ENCODE assay signal across 1 cellular context in the genomic region with DNA sequence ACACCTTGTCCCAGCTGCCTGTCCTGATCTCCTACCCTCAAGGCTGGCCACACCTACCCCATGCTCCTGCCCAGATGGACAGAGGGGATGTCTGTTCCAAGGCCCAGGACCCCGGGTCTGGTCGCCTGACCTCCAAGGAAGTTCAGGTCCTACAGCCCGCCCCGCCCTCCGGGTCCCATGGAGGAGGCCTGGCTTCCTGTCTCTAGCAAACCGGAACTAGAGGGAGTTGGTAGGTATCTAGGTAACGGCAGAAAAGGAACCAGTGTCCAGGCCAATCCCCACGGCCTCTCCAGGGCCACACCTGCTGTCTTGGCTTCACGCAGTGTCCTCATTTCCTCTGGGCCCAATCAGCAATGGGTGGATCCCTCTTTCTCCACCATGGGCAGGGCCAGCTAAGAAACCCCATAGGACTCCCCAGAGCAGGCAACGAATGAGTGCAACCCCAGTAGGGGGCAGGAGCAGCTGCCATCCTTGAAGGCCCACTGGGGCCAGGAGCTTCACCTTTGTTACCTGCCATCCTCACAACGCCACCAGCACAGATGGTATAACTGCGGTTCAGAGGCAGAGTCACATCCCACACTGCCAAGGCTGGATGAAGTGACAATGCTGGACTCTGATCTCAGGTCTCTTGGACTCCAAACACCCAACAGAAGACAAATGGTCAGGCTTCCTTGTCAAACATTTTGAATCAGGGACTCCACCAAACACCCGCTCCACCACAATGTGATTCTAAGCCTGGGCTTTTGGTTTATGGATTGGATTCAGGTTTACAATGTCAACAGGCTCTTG.
TF ChIP-seq lines count a peak whose summit lies in the region.

No MANE protein-coding gene starts in this region.

TF ChIP-seq in K562, 482 proteins besides CTCF, POLR2A, EP300 and RAD21 (continued from another document and continues in another):
- TF ChIP-seq DEAF1 (CRISPR knock-in tag; IDR thresholded peaks at IDR 0.05) (no peak), MIER1 (IDR thresholded peaks at IDR 0.05; ENCODE audit: low read depth) (no peak), ELF4 (CRISPR knock-in tag; IDR thresholded peaks at IDR 0.05) (no peak), POLR2B (IDR thresholded peaks at IDR 0.05; ENCODE audit: low read depth, partially characterized antibody) (no peak), FUS (optimal IDR thresholded peaks at IDR 0.05; ENCODE audit: low read depth, low read length) (no peak), ZNF282 (CRISPR knock-in tag; IDR thresholded peaks at IDR 0.05) (no peak), DIDO1 (tag; IDR thresholded peaks at IDR 0.05; ENCODE audit: low read depth) (no peak), ARID3B (CRISPR knock-in tag; IDR thresholded peaks at IDR 0.05; ENCODE audit: borderline replicate concordance) (no peak), ZNF143 (CRISPR knock-in tag; IDR thresholded peaks at IDR 0.05) (peak; percentile 36), HDAC8 (tag; IDR thresholded peaks at IDR 0.05) (no peak), KLF13 (tag; IDR thresholded peaks at IDR 0.05; ENCODE audit: borderline replicate concordance, low read depth) (no peak), FOXO4 (CRISPR knock-in tag; IDR thresholded peaks at IDR 0.05) (no peak), TOE1 (IDR thresholded peaks at IDR 0.05; ENCODE audit: borderline replicate concordance) (no peak), TOE1 (CRISPR knock-in tag; IDR thresholded peaks at IDR 0.05; ENCODE audit: borderline replicate concordance, low read depth) (no peak), KLF6 (CRISPR knock-in tag; IDR thresholded peaks at IDR 0.05; ENCODE audit: borderline replicate concordance) (no peak), RFX5 (IDR thresholded peaks at IDR 0.05; ENCODE audit: low read depth, low read length) (no peak), NCOA6 (IDR thresholded peaks at IDR 0.05) (no peak), MECOM (CRISPR knock-in tag; IDR thresholded peaks at IDR 0.05) (no peak), ARID1B (IDR thresholded peaks at IDR 0.05) (no peak), POLR2G (IDR thresholded peaks at IDR 0.05; ENCODE audit: low read depth, low read length) (peak; percentile 16; the same call in 1 of the 2 replicates), ZFX (CRISPR knock-in tag; IDR thresholded peaks at IDR 0.05) (peak; percentile 74), RBM39 (optimal IDR thresholded peaks at IDR 0.05; ENCODE audit: low read depth, low read length) (no peak), JUNB (CRISPR knock-in tag; conservative IDR thresholded peaks at IDR 0.05) (no peak), ZBTB17 (CRISPR knock-in tag; IDR thresholded peaks at IDR 0.05) (no peak), ZNF354B (CRISPR knock-in tag; IDR thresholded peaks at IDR 0.05) (no peak), L3MBTL2 (IDR thresholded peaks at IDR 0.05) (no peak), BACH1 (tag; IDR thresholded peaks at IDR 0.05) (no peak), GATAD2B (IDR thresholded peaks at IDR 0.05; ENCODE audit: borderline replicate concordance) (no peak), ILK (tag; IDR thresholded peaks at IDR 0.05; ENCODE audit: borderline replicate concordance, low read depth) (no peak), WHSC1 (IDR thresholded peaks at IDR 0.05; ENCODE audit: low read length) (no peak), ZSCAN32 (CRISPR knock-in tag; IDR thresholded peaks at IDR 0.05) (no peak), SIN3B (IDR thresholded peaks at IDR 0.05; ENCODE audit: low read depth) (no peak), NR3C1 (CRISPR knock-in tag; IDR thresholded peaks at IDR 0.05) (no peak), ZNF133 (CRISPR knock-in tag; IDR thresholded peaks at IDR 0.05) (no peak), RBFOX2 (IDR thresholded peaks at IDR 0.05; ENCODE audit: low read depth, low read length) (0 out of 2 replicates have a peak, but pooled peaks have one; percentile 24), RNF2 (IDR thresholded peaks at IDR 0.05) (no peak), NRF1 (conservative IDR thresholded peaks at IDR 0.05 in 1 of 2, IDR thresholded peaks at IDR 0.05 in 1 of 2) (peak in 1 of 2 experiments; percentile 33; a peak in 1 of 4 replicates), SAFB2 (IDR thresholded peaks at IDR 0.05; ENCODE audit: borderline replicate concordance, low read depth, low read length, severe bottlenecking) (no peak)
- TF ChIP-seq, protein P1, sequence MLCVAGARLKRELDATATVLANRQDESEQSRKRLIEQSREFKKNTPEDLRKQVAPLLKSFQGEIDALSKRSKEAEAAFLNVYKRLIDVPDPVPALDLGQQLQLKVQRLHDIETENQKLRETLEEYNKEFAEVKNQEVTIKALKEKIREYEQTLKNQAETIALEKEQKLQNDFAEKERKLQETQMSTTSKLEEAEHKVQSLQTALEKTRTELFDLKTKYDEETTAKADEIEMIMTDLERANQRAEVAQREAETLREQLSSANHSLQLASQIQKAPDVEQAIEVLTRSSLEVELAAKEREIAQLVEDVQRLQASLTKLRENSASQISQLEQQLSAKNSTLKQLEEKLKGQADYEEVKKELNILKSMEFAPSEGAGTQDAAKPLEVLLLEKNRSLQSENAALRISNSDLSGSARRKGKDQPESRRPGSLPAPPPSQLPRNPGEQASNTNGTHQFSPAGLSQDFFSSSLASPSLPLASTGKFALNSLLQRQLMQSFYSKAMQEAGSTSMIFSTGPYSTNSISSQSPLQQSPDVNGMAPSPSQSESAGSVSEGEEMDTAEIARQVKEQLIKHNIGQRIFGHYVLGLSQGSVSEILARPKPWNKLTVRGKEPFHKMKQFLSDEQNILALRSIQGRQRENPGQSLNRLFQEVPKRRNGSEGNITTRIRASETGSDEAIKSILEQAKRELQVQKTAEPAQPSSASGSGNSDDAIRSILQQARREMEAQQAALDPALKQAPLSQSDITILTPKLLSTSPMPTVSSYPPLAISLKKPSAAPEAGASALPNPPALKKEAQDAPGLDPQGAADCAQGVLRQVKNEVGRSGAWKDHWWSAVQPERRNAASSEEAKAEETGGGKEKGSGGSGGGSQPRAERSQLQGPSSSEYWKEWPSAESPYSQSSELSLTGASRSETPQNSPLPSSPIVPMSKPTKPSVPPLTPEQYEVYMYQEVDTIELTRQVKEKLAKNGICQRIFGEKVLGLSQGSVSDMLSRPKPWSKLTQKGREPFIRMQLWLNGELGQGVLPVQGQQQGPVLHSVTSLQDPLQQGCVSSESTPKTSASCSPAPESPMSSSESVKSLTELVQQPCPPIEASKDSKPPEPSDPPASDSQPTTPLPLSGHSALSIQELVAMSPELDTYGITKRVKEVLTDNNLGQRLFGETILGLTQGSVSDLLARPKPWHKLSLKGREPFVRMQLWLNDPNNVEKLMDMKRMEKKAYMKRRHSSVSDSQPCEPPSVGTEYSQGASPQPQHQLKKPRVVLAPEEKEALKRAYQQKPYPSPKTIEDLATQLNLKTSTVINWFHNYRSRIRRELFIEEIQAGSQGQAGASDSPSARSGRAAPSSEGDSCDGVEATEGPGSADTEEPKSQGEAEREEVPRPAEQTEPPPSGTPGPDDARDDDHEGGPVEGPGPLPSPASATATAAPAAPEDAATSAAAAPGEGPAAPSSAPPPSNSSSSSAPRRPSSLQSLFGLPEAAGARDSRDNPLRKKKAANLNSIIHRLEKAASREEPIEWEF (CRISPR knock-in tag; IDR thresholded peaks at IDR 0.05) = no peak
- TF ChIP-seq, protein P2, sequence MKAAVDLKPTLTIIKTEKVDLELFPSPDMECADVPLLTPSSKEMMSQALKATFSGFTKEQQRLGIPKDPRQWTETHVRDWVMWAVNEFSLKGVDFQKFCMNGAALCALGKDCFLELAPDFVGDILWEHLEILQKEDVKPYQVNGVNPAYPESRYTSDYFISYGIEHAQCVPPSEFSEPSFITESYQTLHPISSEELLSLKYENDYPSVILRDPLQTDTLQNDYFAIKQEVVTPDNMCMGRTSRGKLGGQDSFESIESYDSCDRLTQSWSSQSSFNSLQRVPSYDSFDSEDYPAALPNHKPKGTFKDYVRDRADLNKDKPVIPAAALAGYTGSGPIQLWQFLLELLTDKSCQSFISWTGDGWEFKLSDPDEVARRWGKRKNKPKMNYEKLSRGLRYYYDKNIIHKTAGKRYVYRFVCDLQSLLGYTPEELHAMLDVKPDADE (conservative IDR thresholded peaks at IDR 0.05; ENCODE audit: control insufficient read depth, low read depth, low read length) = no peak
- TF ChIP-seq, protein P3, sequence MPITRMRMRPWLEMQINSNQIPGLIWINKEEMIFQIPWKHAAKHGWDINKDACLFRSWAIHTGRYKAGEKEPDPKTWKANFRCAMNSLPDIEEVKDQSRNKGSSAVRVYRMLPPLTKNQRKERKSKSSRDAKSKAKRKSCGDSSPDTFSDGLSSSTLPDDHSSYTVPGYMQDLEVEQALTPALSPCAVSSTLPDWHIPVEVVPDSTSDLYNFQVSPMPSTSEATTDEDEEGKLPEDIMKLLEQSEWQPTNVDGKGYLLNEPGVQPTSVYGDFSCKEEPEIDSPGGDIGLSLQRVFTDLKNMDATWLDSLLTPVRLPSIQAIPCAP (CRISPR knock-in tag; IDR thresholded peaks at IDR 0.05; ENCODE audit: borderline replicate concordance) = no peak
- TF ChIP-seq, protein P4, sequence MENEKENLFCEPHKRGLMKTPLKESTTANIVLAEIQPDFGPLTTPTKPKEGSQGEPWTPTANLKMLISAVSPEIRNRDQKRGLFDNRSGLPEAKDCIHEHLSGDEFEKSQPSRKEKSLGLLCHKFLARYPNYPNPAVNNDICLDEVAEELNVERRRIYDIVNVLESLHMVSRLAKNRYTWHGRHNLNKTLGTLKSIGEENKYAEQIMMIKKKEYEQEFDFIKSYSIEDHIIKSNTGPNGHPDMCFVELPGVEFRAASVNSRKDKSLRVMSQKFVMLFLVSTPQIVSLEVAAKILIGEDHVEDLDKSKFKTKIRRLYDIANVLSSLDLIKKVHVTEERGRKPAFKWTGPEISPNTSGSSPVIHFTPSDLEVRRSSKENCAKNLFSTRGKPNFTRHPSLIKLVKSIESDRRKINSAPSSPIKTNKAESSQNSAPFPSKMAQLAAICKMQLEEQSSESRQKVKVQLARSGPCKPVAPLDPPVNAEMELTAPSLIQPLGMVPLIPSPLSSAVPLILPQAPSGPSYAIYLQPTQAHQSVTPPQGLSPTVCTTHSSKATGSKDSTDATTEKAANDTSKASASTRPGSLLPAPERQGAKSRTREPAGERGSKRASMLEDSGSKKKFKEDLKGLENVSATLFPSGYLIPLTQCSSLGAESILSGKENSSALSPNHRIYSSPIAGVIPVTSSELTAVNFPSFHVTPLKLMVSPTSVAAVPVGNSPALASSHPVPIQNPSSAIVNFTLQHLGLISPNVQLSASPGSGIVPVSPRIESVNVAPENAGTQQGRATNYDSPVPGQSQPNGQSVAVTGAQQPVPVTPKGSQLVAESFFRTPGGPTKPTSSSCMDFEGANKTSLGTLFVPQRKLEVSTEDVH (IDR thresholded peaks at IDR 0.05; ENCODE audit: low read depth, partially characterized antibody) = no peak
- TF ChIP-seq, protein P5, sequence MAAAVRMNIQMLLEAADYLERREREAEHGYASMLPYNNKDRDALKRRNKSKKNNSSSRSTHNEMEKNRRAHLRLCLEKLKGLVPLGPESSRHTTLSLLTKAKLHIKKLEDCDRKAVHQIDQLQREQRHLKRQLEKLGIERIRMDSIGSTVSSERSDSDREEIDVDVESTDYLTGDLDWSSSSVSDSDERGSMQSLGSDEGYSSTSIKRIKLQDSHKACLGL (CRISPR knock-in tag; IDR thresholded peaks at IDR 0.05; ENCODE audit: borderline replicate concordance, poor library complexity, severe bottlenecking) = no peak
